12 cellular contexts compared by ENCODE assay signal in the genomic region with DNA sequence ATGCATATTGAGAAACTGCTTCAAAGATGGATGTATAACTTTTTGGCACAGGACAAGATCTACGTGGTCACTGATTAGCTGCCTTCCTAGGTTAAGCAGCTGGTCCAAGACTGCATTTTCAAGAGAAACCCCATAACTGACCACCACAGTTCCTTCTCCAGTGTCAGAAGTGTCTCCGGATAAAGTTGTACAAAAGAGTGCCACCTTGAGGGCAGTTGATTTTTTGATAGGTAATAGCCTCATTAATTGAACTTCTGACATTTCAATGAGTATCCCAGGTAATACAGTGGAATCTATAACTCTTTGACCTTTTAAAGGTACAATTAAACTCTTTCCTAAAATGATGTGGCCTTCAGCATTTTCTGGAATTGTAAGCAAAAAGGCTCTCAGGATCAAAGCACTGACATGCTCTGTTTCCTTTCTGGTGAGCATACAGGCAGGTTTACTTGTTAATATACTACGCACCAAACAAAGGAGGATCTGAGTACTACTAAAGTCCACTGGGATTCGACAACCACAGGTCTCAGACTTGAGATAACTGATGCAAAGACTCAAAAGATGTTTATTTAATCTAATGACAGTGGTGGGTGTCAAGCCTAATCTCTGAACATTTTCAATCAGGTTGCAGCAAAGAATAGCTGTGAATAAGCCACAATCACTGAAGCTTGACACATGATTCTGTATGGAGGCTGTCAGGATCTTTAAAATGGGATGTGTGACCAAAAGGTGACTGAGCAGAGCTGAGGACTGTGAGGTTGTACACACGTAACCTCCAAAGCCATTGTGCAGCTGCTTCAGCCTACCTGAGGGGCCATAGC. TPM values are rescaled to one million over a fixed set of nuclear protein-coding genes. Genes with fewer than 3 reads are reported as not detected.
DNase-seq lines count a peak whose midpoint lies in the region; ATAC-seq and TF ChIP-seq lines count a peak whose summit lies in the region.
"Had no signal": no experiment of that assay in that cellular context is flagged by ENCODE, and none has a peak within 500 bp of the region (broad histone marks: within the 10 kb centered on the region; RNA-seq: fewer than 3 reads in every experiment).

No MANE protein-coding gene starts in this region.

- intact Hi-C loops in right lobe of liver (cut with DNase I): no loop called here
- intact Hi-C loops in ascending aorta (cut with DNase I): no loop called here
- intact Hi-C loops in CD8-positive, alpha-beta T cell (cut with DNase I, micrococcal nuclease): no loop called here

- POLR2A ChIA-PET in CD8-positive, alpha-beta T cell (lab: Charles Lee): no interaction called here

- 56% methylated on average over 4 of the region's 5 CpGs for WGBS in right lobe of liver (ENCODE audit: insufficient coverage, low coverage, low lambda C conversion rate, missing lambda C conversion rate)

- H3K4me1 Mint-ChIP-seq in CD8-positive, alpha-beta T cell (ENCODE audit: low read depth): peaks cover 7% of the 10 kb centered on the region
- H3K4me1 Mint-ChIP-seq in activated naive CD4-positive, alpha-beta T cell treated with anti-CD3 and anti-CD28 coated beads, Interleukin-2, amount 10 ng/mL, durations not matched to agents 7 days and 5 days: peaks cover 4% of the 10 kb centered on the region

- no peaks in the 10 kb centered on the region for H3K27me3 Mint-ChIP-seq in CD8-positive, alpha-beta T cell (ENCODE audit: low read depth)
- no peaks in the 10 kb centered on the region for H3K27me3 Mint-ChIP-seq in activated naive CD4-positive, alpha-beta T cell treated with anti-CD3 and anti-CD28 coated beads, Interleukin-2, amount 10 ng/mL, durations not matched to agents 7 days and 5 days

- peaks cover 36% of the 10 kb centered on the region for H3K36me3 Mint-ChIP-seq in CD8-positive, alpha-beta T cell
- peaks cover 12% of the 10 kb centered on the region for H3K36me3 Mint-ChIP-seq in activated naive CD4-positive, alpha-beta T cell treated with anti-CD3 and anti-CD28 coated beads, Interleukin-2, amount 10 ng/mL, durations not matched to agents 7 days and 5 days

- CTCF ChIA-PET in CD8-positive, alpha-beta T cell (lab: Charles Lee): interaction anchor here (1.4 to 2.5 kb wide), 2 partner anchors 10 to 14 kb away, joined by 5 to 12 read pairs; no protein-coding TSS in a partner anchor
- CTCF ChIA-PET in activated naive CD4-positive, alpha-beta T cell treated with anti-CD3 and anti-CD28 coated beads, Interleukin-2, amount 10 ng/mL, durations not matched to agents 7 days and 5 days (lab: Charles Lee): interaction anchor here (0.7 kb wide), 2 partner anchors 435 to 436 kb away, joined by 3 read pairs; no protein-coding TSS in a partner anchor

- 0 out of 3 replicates have a peak, but pooled peaks have one; percentile 18 for TF ChIP-seq CTCF in GM12872 (IDR thresholded peaks at IDR 0.05; ENCODE audit: insufficient read depth, low read depth, low read length)
- 0 out of 2 replicates have a peak, but pooled peaks have one; percentile 14 for TF ChIP-seq CTCF in WERI-Rb-1 (IDR thresholded peaks at IDR 0.05; ENCODE audit: low read depth, low read length)
- TF ChIP-seq CTCF in right lobe of liver (IDR thresholded peaks at IDR 0.05): peak in 3 of 4 donors; percentile 22 to 38 (median 25)
- TF ChIP-seq CTCF in ascending aorta (IDR thresholded peaks at IDR 0.05): peak in 1 of 3 experiments; percentile 9
- no peak for TF ChIP-seq CTCF in CD8-positive, alpha-beta T cell (IDR thresholded peaks at IDR 0.05)

- H3K4me1 ChIP-seq in right lobe of liver (no peaks in the 10 kb centered on the region), ascending aorta (no peaks in the 10 kb centered on the region)
- no peaks in the 10 kb centered on the region for H3K4me1 ChIP-seq in CD8-positive, alpha-beta T cell (ENCODE audit: insufficient read depth, low read length)

- no peak overlapping the region for H3K27ac Mint-ChIP-seq in CD8-positive, alpha-beta T cell
- no peak overlapping the region for H3K27ac Mint-ChIP-seq in activated naive CD4-positive, alpha-beta T cell treated with anti-CD3 and anti-CD28 coated beads, Interleukin-2, amount 10 ng/mL, durations not matched to agents 7 days and 5 days

- no peak overlapping the region for H3K27ac ChIP-seq in WERI-Rb-1
- no peak overlapping the region for H3K27ac ChIP-seq in right lobe of liver
- no peak overlapping the region for H3K27ac ChIP-seq in ascending aorta
- no peak overlapping the region for H3K27ac ChIP-seq in CD8-positive, alpha-beta T cell (ENCODE audit: low read depth, low read length)

- H3K27me3 ChIP-seq in WERI-Rb-1 (ENCODE audit: insufficient read depth, low read depth, severe bottlenecking) (no peaks in the 10 kb centered on the region), right lobe of liver (no peaks in the 10 kb centered on the region), ascending aorta (no peaks in the 10 kb centered on the region)
- no peaks in the 10 kb centered on the region for H3K27me3 ChIP-seq in CD8-positive, alpha-beta T cell (ENCODE audit: insufficient read depth, low read length)

- H3K36me3 ChIP-seq in WERI-Rb-1 (peaks cover 6% of the 10 kb centered on the region), right lobe of liver (peaks cover 0 to 6% (median 2%) of the 10 kb centered on the region in 4 donors), ascending aorta (peaks cover 0 to 16% of the 10 kb centered on the region in 2 donors)
- peaks cover 3% of the 10 kb centered on the region for H3K36me3 ChIP-seq in CD8-positive, alpha-beta T cell (ENCODE audit: insufficient read depth, low read length)

- no peaks in the 10 kb centered on the region for H3K9me3 Mint-ChIP-seq in CD8-positive, alpha-beta T cell
- H3K9me3 Mint-ChIP-seq in activated naive CD4-positive, alpha-beta T cell treated with anti-CD3 and anti-CD28 coated beads, Interleukin-2, amount 10 ng/mL, durations not matched to agents 7 days and 5 days: no peaks in the 10 kb centered on the region

- H3K4me3 Mint-ChIP-seq in CD8-positive, alpha-beta T cell: no peak overlapping the region
- H3K4me3 Mint-ChIP-seq in activated naive CD4-positive, alpha-beta T cell treated with anti-CD3 and anti-CD28 coated beads, Interleukin-2, amount 10 ng/mL, durations not matched to agents 7 days and 5 days: no peak overlapping the region

- no peak for TF ChIP-seq POLR2A in right lobe of liver (IDR thresholded peaks at IDR 0.05)

- no peak for DNase-seq in WERI-Rb-1
- no peak for DNase-seq in right lobe of liver
- DNase-seq in inferior parietal cortex (ENCODE audit: extremely low spot score): no peak
- DNase-seq in ascending aorta (ENCODE audit: low spot score in 2 of 2): no peak
- no peak for DNase-seq in CD8-positive, alpha-beta T cell
- DNase-seq in activated naive CD4-positive, alpha-beta T cell treated with anti-CD3 and anti-CD28 coated beads, Interleukin-2, amount 10 ng/mL, durations not matched to agents 7 days and 5 days: no peak
- DNase-seq: GF-D8; left cardiac atrium; NCI-H524 treated with DMSO at 0.1 percent for 48 hours; stimulated activated naive CD4-positive, alpha-beta T cell treated with Interleukin-2 at 50 U/mL for 16 hours had no signal

- H3K9me3 ChIP-seq in WERI-Rb-1 (ENCODE audit: severe bottlenecking) (no peaks in the 10 kb centered on the region), right lobe of liver (no peaks in the 10 kb centered on the region), ascending aorta (no peaks in the 10 kb centered on the region)
- no peaks in the 10 kb centered on the region for H3K9me3 ChIP-seq in CD8-positive, alpha-beta T cell (ENCODE audit: low read length)

- no peak overlapping the region for H3K4me3 ChIP-seq in WERI-Rb-1 (ENCODE audit: low read depth, low read length)
- H3K4me3 ChIP-seq in right lobe of liver: no peak overlapping the region
- no peak overlapping the region for H3K4me3 ChIP-seq in ascending aorta
- H3K4me3 ChIP-seq in CD8-positive, alpha-beta T cell (ENCODE audit: low read depth, low read length): no peak overlapping the region

- ATAC-seq in HG03108 (IDR thresholded peaks at IDR 0.05; ENCODE audit: unreplicated experiment): peak; percentile 77
- peak; percentile 30 to 53 (median 34) for ATAC-seq in right lobe of liver
- no peak for ATAC-seq in CD8-positive, alpha-beta T cell
- ATAC-seq: left cardiac atrium had no signal

RNA-seq across cellular contexts. Expression of a gene that starts 21.2 kb away (rescaled TPM):
- total RNA-seq in right lobe of liver (10 to 100 TPM; 11.4 to 17.6 (median 12.1) TPM), ascending aorta (7.3 TPM)
- under 1 TPM; 0.49 to 0.83 TPM for total RNA-seq in CD8-positive, alpha-beta T cell

RNA-seq across cellular contexts. Expression of a gene that starts 22.3 kb away (rescaled TPM):
- total RNA-seq in right lobe of liver (1 to 10 TPM; 2.0 to 4.0 (median 3.5) TPM), ascending aorta (4.5 TPM)
- total RNA-seq in CD8-positive, alpha-beta T cell: 1 to 10 TPM in 1 of 2 experiments, under 1 TPM in 1; 0.92 to 1.2 TPM
